ENCODE assay signal across 28 cellular contexts in the genomic region with DNA sequence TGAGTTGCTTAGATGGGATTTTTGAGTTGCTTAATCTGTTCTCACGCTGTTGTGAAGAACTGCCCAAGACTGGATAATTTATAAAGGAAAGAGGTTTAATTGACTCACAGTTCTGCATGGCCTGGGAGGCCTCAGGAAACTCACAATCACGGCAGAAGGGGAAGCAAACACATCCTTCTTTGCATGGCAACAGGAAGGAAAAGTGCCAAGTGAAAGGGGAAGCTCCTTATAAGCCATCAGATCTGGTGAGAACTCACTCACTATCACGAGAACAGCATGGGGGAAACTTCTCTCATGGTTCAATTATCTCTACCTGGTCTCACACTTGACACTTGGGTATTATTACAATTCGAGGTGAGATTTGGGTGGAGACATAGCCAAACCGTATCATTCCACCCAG. TPM values are rescaled to one million over a fixed set of nuclear protein-coding genes. Genes with fewer than 3 reads are reported as not detected.
"Had no signal": no experiment of that assay in that cellular context is flagged by ENCODE, and none has a peak within 500 bp of the region (broad histone marks: within the 10 kb centered on the region; RNA-seq: fewer than 3 reads in every experiment).

No MANE protein-coding gene starts in this region.

- H3K27ac Mint-ChIP-seq: activated naive CD4-positive, alpha-beta T cell treated with anti-CD3 and anti-CD28 coated beads, Interleukin-2, amount 50 U/mL, for 72 hours; immature natural killer cell; mesothelial cell of epicardium; WTC11 had no signal

- H3K4me3 Mint-ChIP-seq: immature natural killer cell; mesothelial cell of epicardium; naive thymus-derived CD8-positive, alpha-beta T cell; WTC11 had no signal

- H3K4me1 ChIP-seq: ascending aorta, left ventricle myocardium inferior, thyroid gland had no signal

- DNase-seq: activated gamma-delta T cell treated with Interleukin-2 at 50 U/mL for 16 hours; activated T-cell treated with anti-CD3 and anti-CD28 coated beads, Interleukin-2, amount 50 U/mL, for 1 hour; brain microvascular endothelial cell; caudate nucleus; effector memory CD4-positive, alpha-beta T cell; foreskin melanocyte; immature natural killer cell; kidney glomerular epithelial cell; left ventricle myocardium inferior; naive thymus-derived CD8-positive, alpha-beta T cell; ovary; right cardiac atrium; stimulated activated CD4-positive, alpha-beta T cell treated with anti-CD3 and anti-CD28 coated beads, Interleukin-12 subunit alpha, Interleukin-12 subunit beta, amount 100 ng/mL, for 4 hours; stimulated activated CD4-positive, alpha-beta T cell treated with anti-CD3 and anti-CD28 coated beads, Interleukin-4, amount 100 ng/mL, for 4 hours; stimulated activated naive CD8-positive, alpha-beta T cell treated with anti-CD3 and anti-CD28 coated beads, Interleukin-15, Interleukin-2, amounts not matched to agents 100 U/mL and 50 U/mL, for 24 hours; substantia nigra; T-helper 9 cell; thyroid gland had no signal

- H3K27me3 ChIP-seq: ascending aorta, hepatocyte, ovary, thyroid gland had no signal

- H3K36me3 Mint-ChIP-seq: mesothelial cell of epicardium had no signal

- H3K4me3 ChIP-seq: ascending aorta, hepatocyte, left ventricle myocardium inferior, ovary, thyroid gland had no signal

- ATAC-seq: activated naive CD4-positive, alpha-beta T cell treated with anti-CD3 and anti-CD28 coated beads, Interleukin-2, amount 50 U/mL, for 72 hours; esophagus mucosa; naive thymus-derived CD8-positive, alpha-beta T cell; right cardiac atrium; stimulated activated naive CD8-positive, alpha-beta T cell treated with anti-CD3 and anti-CD28 coated beads, Interleukin-15, Interleukin-2, amounts not matched to agents 100 U/mL and 50 U/mL, for 24 hours; WTC11 had no signal

- H3K4me1 Mint-ChIP-seq: immature natural killer cell; naive thymus-derived CD8-positive, alpha-beta T cell had no signal

- H3K9me3 ChIP-seq: ovary, thyroid gland had no signal

- H3K27ac ChIP-seq: ascending aorta, brain microvascular endothelial cell, hepatocyte, left ventricle myocardium inferior, ovary, thyroid gland had no signal

- H3K36me3 ChIP-seq: ascending aorta, brain microvascular endothelial cell, left ventricle myocardium inferior, ovary, thyroid gland had no signal

RNA-seq across cellular contexts. Expression of gene CLIC6, which starts 10.3 kb away (rescaled TPM):
- total RNA-seq: dermis microvascular lymphatic vessel endothelial cell, endothelial cell of umbilical vein, lung microvascular endothelial cell, pulmonary artery endothelial cell had no signal
